Comparison of ENCODE assay signal across 14 cellular contexts in the genomic region with DNA sequence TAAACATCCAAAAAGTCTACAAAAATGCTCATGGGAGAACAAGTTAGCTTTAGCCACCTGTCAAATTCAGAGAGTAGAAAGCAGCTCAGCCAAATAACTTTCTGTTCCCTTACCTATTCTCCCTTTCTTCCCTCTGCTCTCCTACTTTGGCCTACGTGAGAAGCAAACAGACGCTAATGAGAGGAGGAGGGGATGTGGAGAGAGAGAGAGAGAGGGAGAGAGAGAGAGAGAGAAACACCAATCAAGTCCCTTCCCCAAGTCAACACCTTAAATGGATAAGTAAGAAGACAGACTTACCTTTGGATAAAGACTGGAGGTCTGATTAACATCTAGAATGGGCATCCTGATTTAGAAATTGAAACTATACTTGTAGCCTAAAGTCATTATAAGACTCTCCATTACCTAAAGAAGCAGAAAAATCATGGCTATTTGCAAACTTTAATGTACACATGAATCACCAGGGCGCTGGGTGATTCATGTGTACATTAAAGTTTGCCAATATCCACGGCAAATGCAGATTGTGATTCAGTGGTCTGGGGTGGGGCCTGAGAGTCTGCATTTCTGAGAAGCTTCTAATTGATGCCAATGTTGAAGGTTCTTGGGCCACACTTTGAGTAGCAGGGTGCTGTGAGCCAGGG. TPM values are rescaled to one million over a fixed set of nuclear protein-coding genes. Genes with fewer than 3 reads are reported as not detected.
A peak's percentile ranks its signal among the peaks of the same experiment; 100 is the strongest.
DNase-seq lines count a peak whose midpoint lies in the region; ATAC-seq lines count a peak whose summit lies in the region.
"Had no signal": no experiment of that assay in that cellular context is flagged by ENCODE, and none has a peak within 500 bp of the region (broad histone marks: within the 10 kb centered on the region; RNA-seq: fewer than 3 reads in every experiment).

No MANE protein-coding gene starts in this region.

- no peak overlapping the region for H3K23ac ChIP-seq in mesenchymal stem cell (ENCODE audit: low read length in 2 of 2)

- H3K4me1 Mint-ChIP-seq in activated CD4-positive, alpha-beta T cell treated with anti-CD3 and anti-CD28 coated beads for 36 hours = peaks cover 19% of the 10 kb centered on the region
- H3K4me1 Mint-ChIP-seq in activated naive CD8-positive, alpha-beta T cell treated with anti-CD3 and anti-CD28 coated beads, Interleukin-2, amount 50 U/mL, for 24 hours = peaks cover 53% of the 10 kb centered on the region
- peaks cover 25 to 46% (median 43%) of the 10 kb centered on the region in 3 donors for H3K4me1 Mint-ChIP-seq in CD8-positive, alpha-beta memory T cell

- peaks cover 23% of the 10 kb centered on the region for H3K27me3 Mint-ChIP-seq in activated CD4-positive, alpha-beta T cell treated with anti-CD3 and anti-CD28 coated beads for 36 hours
- H3K27me3 Mint-ChIP-seq in activated naive CD8-positive, alpha-beta T cell treated with anti-CD3 and anti-CD28 coated beads, Interleukin-2, amount 50 U/mL, for 24 hours = peaks cover 11% of the 10 kb centered on the region
- H3K27me3 Mint-ChIP-seq in CD8-positive, alpha-beta memory T cell = peaks cover 0 to 2% of the 10 kb centered on the region in 2 donors

- no peak overlapping the region for H2BK5ac ChIP-seq in mesenchymal stem cell (ENCODE audit: low read depth, low read length, poor library complexity, severe bottlenecking)

- H3K4me1 ChIP-seq in mesenchymal stem cell (ENCODE audit: control insufficient read depth, insufficient read depth, low read depth, low read length) = no peaks in the 10 kb centered on the region
- H3K4me1 ChIP-seq in CD8-positive, alpha-beta memory T cell (ENCODE audit: insufficient read depth, low read length) = peaks cover 31% of the 10 kb centered on the region

- peak overlapping the region; percentile 10 for H3K9ac ChIP-seq in mesenchymal stem cell (ENCODE audit: low read length)

- no peak overlapping the region for H2BK120ac ChIP-seq in mesenchymal stem cell (ENCODE audit: low read depth, low read length)

- H3K36me3 Mint-ChIP-seq in activated CD4-positive, alpha-beta T cell treated with anti-CD3 and anti-CD28 coated beads for 36 hours (ENCODE audit: low read depth) = no peaks in the 10 kb centered on the region
- H3K36me3 Mint-ChIP-seq in activated naive CD8-positive, alpha-beta T cell treated with anti-CD3 and anti-CD28 coated beads, Interleukin-2, amount 50 U/mL, for 24 hours (ENCODE audit: low read depth) = no peaks in the 10 kb centered on the region
- H3K36me3 Mint-ChIP-seq in CD8-positive, alpha-beta memory T cell = no peaks in the 10 kb centered on the region

- H3K27ac ChIP-seq in mesenchymal stem cell (ENCODE audit: low read length, poor library complexity, severe bottlenecking) = no peak overlapping the region
- H3K27ac ChIP-seq in CD8-positive, alpha-beta memory T cell (ENCODE audit: low read depth, low read length) = no peak overlapping the region
- H3K27ac ChIP-seq: SJSA1, upper lobe of left lung, WERI-Rb-1 had no signal

- H3K9me3 Mint-ChIP-seq in activated CD4-positive, alpha-beta T cell treated with anti-CD3 and anti-CD28 coated beads for 36 hours (ENCODE audit: low read depth) = no peaks in the 10 kb centered on the region
- H3K9me3 Mint-ChIP-seq in activated naive CD8-positive, alpha-beta T cell treated with anti-CD3 and anti-CD28 coated beads, Interleukin-2, amount 50 U/mL, for 24 hours = no peaks in the 10 kb centered on the region
- H3K9me3 Mint-ChIP-seq in CD8-positive, alpha-beta memory T cell = no peaks in the 10 kb centered on the region
- H3K9me3 Mint-ChIP-seq: nephron progenitor cell had no signal

- no peak overlapping the region for H3K4ac ChIP-seq in mesenchymal stem cell (ENCODE audit: low read depth in 1 of 2, low read length in 2 of 2)

- DNase-seq in activated CD4-positive, alpha-beta T cell treated with anti-CD3 and anti-CD28 coated beads for 36 hours = peak; percentile 57
- DNase-seq in activated CD4-positive, alpha-beta T cell treated with anti-CD3 and anti-CD28 coated beads, Interleukin-2, amount 50 U/mL, for 1 hour = no peak
- peak; percentile 53 for DNase-seq in HT-29 (ENCODE audit: low spot score)
- DNase-seq in activated naive CD8-positive, alpha-beta T cell treated with anti-CD3 and anti-CD28 coated beads, Interleukin-2, amount 50 U/mL, for 24 hours = peak; percentile 36
- DNase-seq in mesenchymal stem cell = no peak
- no peak for DNase-seq in CD8-positive, alpha-beta memory T cell
- no peak for DNase-seq in NCI-H187 treated with DMSO at 0.1 percent for 48 hours (lab: John Stamatoyannopoulos, UW)
- DNase-seq: activated gamma-delta T cell, foreskin melanocyte, nephron progenitor cell, upper lobe of left lung, WERI-Rb-1 had no signal

- H3K14ac ChIP-seq in mesenchymal stem cell (ENCODE audit: low read length in 2 of 2) = no peak overlapping the region

- H2BK15ac ChIP-seq in mesenchymal stem cell (ENCODE audit: low read depth, poor library complexity, severe bottlenecking) = no peak overlapping the region

- H2AFZ ChIP-seq in mesenchymal stem cell (ENCODE audit: low read depth, low read length) = no peak overlapping the region

- ATAC-seq in activated CD4-positive, alpha-beta T cell treated with anti-CD3 and anti-CD28 coated beads for 36 hours = peak; percentile 64
- peak; percentile 59 for ATAC-seq in activated naive CD8-positive, alpha-beta T cell treated with anti-CD3 and anti-CD28 coated beads, Interleukin-2, amount 50 U/mL, for 24 hours
- no peak for ATAC-seq in HG03442 (IDR thresholded peaks at IDR 0.05; ENCODE audit: unreplicated experiment)

- peaks cover 0 to 34% of the 10 kb centered on the region in 2 experiments for H3K27me3 ChIP-seq in mesenchymal stem cell (ENCODE audit: control insufficient read depth in 1 of 2, insufficient read depth in 1 of 2, low read length in 2 of 2)
- H3K27me3 ChIP-seq in CD8-positive, alpha-beta memory T cell (ENCODE audit: insufficient read depth, low read length, poor library complexity, severe bottlenecking) = no peaks in the 10 kb centered on the region
- H3K27me3 ChIP-seq: SJSA1, upper lobe of left lung had no signal

- CTCF ChIA-PET in activated CD4-positive, alpha-beta T cell treated with anti-CD3 and anti-CD28 coated beads for 36 hours (lab: Charles Lee) = interaction anchor here (0.7 to 3.9 kb wide), 4 partner anchors 11 to 249 kb away, joined by 3 to 25 read pairs (median 4); a partner anchor contains a TSS
- CTCF ChIA-PET in CD8-positive, alpha-beta memory T cell (lab: Charles Lee) = interaction anchor here (1.1 to 5.9 kb wide), 4 partner anchors 9 to 252 kb away, joined by 3 to 102 read pairs (median 16); a partner anchor contains a TSS

- no peak overlapping the region for H2BK12ac ChIP-seq in mesenchymal stem cell (ENCODE audit: low read length in 2 of 2)

- no peak overlapping the region for H3K4me2 ChIP-seq in mesenchymal stem cell (ENCODE audit: low read length, poor library complexity, severe bottlenecking)

- H3K36me3 ChIP-seq in mesenchymal stem cell (ENCODE audit: control insufficient read depth in 1 of 2, insufficient read depth in 2 of 2, low read depth in 1 of 2, low read length in 2 of 2) = no peaks in the 10 kb centered on the region
- H3K36me3 ChIP-seq in CD8-positive, alpha-beta memory T cell (ENCODE audit: insufficient read depth, low read length) = no peaks in the 10 kb centered on the region
- H3K36me3 ChIP-seq: SJSA1, upper lobe of left lung, WERI-Rb-1 had no signal

- H4K8ac ChIP-seq in mesenchymal stem cell (ENCODE audit: low read length) = peak overlapping the region; percentile 23

- no peaks in the 10 kb centered on the region for H3K79me1 ChIP-seq in mesenchymal stem cell (replicated peaks; ENCODE audit: low read length, poor library complexity, severe bottlenecking)

- POLR2A ChIA-PET in activated CD4-positive, alpha-beta T cell treated with anti-CD3 and anti-CD28 coated beads for 36 hours (lab: Charles Lee) = no interaction called here
- POLR2A ChIA-PET in CD8-positive, alpha-beta memory T cell (lab: Charles Lee) = interaction anchor here (6.5 kb wide), 1 partner anchor 10 kb away, joined by 69 read pairs; no protein-coding TSS in a partner anchor

- peak overlapping the region in 1 of 2 experiments; percentile 33 for H3K18ac ChIP-seq in mesenchymal stem cell (ENCODE audit: low read depth in 1 of 2, low read length in 2 of 2)

- H2AK5ac ChIP-seq in mesenchymal stem cell (ENCODE audit: low read length, severe bottlenecking) = no peak overlapping the region

- no peak overlapping the region for H3K27ac Mint-ChIP-seq in activated CD4-positive, alpha-beta T cell treated with anti-CD3 and anti-CD28 coated beads for 36 hours
- peak overlapping the region; percentile 76 for H3K27ac Mint-ChIP-seq in activated naive CD8-positive, alpha-beta T cell treated with anti-CD3 and anti-CD28 coated beads, Interleukin-2, amount 50 U/mL, for 24 hours
- H3K27ac Mint-ChIP-seq in CD8-positive, alpha-beta memory T cell = no peak overlapping the region
- H3K27ac Mint-ChIP-seq: nephron progenitor cell had no signal

- no peak overlapping the region for H4K91ac ChIP-seq in mesenchymal stem cell (ENCODE audit: low read length)

- H3K9me3 ChIP-seq in mesenchymal stem cell (ENCODE audit: control insufficient read depth, low read length) = no peaks in the 10 kb centered on the region
- H3K9me3 ChIP-seq in CD8-positive, alpha-beta memory T cell (ENCODE audit: low read length) = no peaks in the 10 kb centered on the region
- H3K9me3 ChIP-seq: SJSA1, upper lobe of left lung had no signal

- intact Hi-C loops in activated CD4-positive, alpha-beta T cell treated with anti-CD3 and anti-CD28 coated beads for 36 hours (cut with DNase I, micrococcal nuclease) = loop anchor here in 1 of 2 experiments (5.0 kb wide), 1 partner anchor 34 kb away; no protein-coding TSS in a partner anchor

- 28% methylated on average over 2 of the region's 4 CpGs for WGBS in mesenchymal stem cell

- no peak overlapping the region for H3K4me3 Mint-ChIP-seq in activated CD4-positive, alpha-beta T cell treated with anti-CD3 and anti-CD28 coated beads for 36 hours
- H3K4me3 Mint-ChIP-seq in activated naive CD8-positive, alpha-beta T cell treated with anti-CD3 and anti-CD28 coated beads, Interleukin-2, amount 50 U/mL, for 24 hours = no peak overlapping the region
- no peak overlapping the region for H3K4me3 Mint-ChIP-seq in CD8-positive, alpha-beta memory T cell
- H3K4me3 Mint-ChIP-seq: nephron progenitor cell had no signal

- no peak overlapping the region for H3K4me3 ChIP-seq in mesenchymal stem cell (ENCODE audit: insufficient read depth in 1 of 2, low read depth in 1 of 2, low read length in 2 of 2)
- H3K4me3 ChIP-seq in CD8-positive, alpha-beta memory T cell (ENCODE audit: low read length) = no peak overlapping the region
- H3K4me3 ChIP-seq: SJSA1, upper lobe of left lung had no signal

RNA-seq across cellular contexts. Expression of a gene that starts 13.1 kb away (rescaled TPM):
- total RNA-seq in activated CD4-positive, alpha-beta T cell treated with anti-CD3 and anti-CD28 coated beads for 36 hours = 10 to 100 TPM; 28.0 to 28.1 TPM
- total RNA-seq in HT-29 (2014; rRNA removed; shearing (Covaris generic)) = 48.9 and 52.2 TPM in 2 replicates
- polyA plus RNA-seq in mesenchymal stem cell (2013, experiment 1 of 2) = 30.5 TPM
- 31.0 TPM for polyA plus RNA-seq in mesenchymal stem cell (2013, experiment 2 of 2)
- total RNA-seq in CD8-positive, alpha-beta memory T cell = 10 to 100 TPM; 39.7 to 40.4 TPM
- 59.5 TPM for polyA plus RNA-seq in CD8-positive, alpha-beta memory T cell

RNA-seq across cellular contexts. Expression of a gene that starts 15.1 kb away (rescaled TPM):
- not detected for total RNA-seq in activated CD4-positive, alpha-beta T cell treated with anti-CD3 and anti-CD28 coated beads for 36 hours
- 1.4 and 3.4 TPM in 2 replicates for total RNA-seq in HT-29 (2014; rRNA removed; shearing (Covaris generic))
- 1.5 TPM for polyA plus RNA-seq in mesenchymal stem cell (2013, experiment 1 of 2)
- polyA plus RNA-seq in mesenchymal stem cell (2013, experiment 2 of 2) = 1.5 TPM
- total RNA-seq in CD8-positive, alpha-beta memory T cell = under 1 TPM; 0.24 to 0.33 TPM
- polyA plus RNA-seq in CD8-positive, alpha-beta memory T cell = 2.2 TPM

RNA-seq across cellular contexts. Expression of a gene that starts 29.4 kb away (rescaled TPM):
- not detected for total RNA-seq in activated CD4-positive, alpha-beta T cell treated with anti-CD3 and anti-CD28 coated beads for 36 hours
- not detected in 2 replicates for total RNA-seq in HT-29 (2014; rRNA removed; shearing (Covaris generic))
- polyA plus RNA-seq in mesenchymal stem cell (2013, experiment 1 of 2) = 0.41 TPM
- polyA plus RNA-seq in mesenchymal stem cell (2013, experiment 2 of 2) = 0.27 TPM
- total RNA-seq in CD8-positive, alpha-beta memory T cell = not detected
- not detected for polyA plus RNA-seq in CD8-positive, alpha-beta memory T cell

RNA-seq across cellular contexts. Expression of a gene that starts 29.7 kb away (rescaled TPM):
- total RNA-seq in activated CD4-positive, alpha-beta T cell treated with anti-CD3 and anti-CD28 coated beads for 36 hours = 10 to 100 TPM; 23.7 to 31.9 TPM
- 6.2 and 7.3 TPM in 2 replicates for total RNA-seq in HT-29 (2014; rRNA removed; shearing (Covaris generic))
- polyA plus RNA-seq in mesenchymal stem cell (2013, experiment 1 of 2) = 19.4 TPM
- 19.9 TPM for polyA plus RNA-seq in mesenchymal stem cell (2013, experiment 2 of 2)
- total RNA-seq in CD8-positive, alpha-beta memory T cell = 10 to 100 TPM; 22.4 to 22.8 TPM
- polyA plus RNA-seq in CD8-positive, alpha-beta memory T cell = 14.7 TPM

Comparison
In these comparisons a context has a peak if more than half of its experiments do, and no peak if none do; other contexts are left out.
1. DNase-seq: peak in activated CD4-positive, alpha-beta T cell treated with anti-CD3 and anti-CD28 coated beads for 36 hours (single experiment), HT-29 (single experiment) and activated naive CD8-positive, alpha-beta T cell treated with anti-CD3 and anti-CD28 coated beads, Interleukin-2, amount 50 U/mL, for 24 hours (single experiment); none in activated CD4-positive, alpha-beta T cell treated with anti-CD3 and anti-CD28 coated beads, Interleukin-2, amount 50 U/mL, for 1 hour (single experiment), mesenchymal stem cell (single experiment), CD8-positive, alpha-beta memory T cell (0 of 5) and NCI-H187 treated with DMSO at 0.1 percent for 48 hours (single experiment).